ENCODE assay signal across 9 cellular contexts in the genomic region with DNA sequence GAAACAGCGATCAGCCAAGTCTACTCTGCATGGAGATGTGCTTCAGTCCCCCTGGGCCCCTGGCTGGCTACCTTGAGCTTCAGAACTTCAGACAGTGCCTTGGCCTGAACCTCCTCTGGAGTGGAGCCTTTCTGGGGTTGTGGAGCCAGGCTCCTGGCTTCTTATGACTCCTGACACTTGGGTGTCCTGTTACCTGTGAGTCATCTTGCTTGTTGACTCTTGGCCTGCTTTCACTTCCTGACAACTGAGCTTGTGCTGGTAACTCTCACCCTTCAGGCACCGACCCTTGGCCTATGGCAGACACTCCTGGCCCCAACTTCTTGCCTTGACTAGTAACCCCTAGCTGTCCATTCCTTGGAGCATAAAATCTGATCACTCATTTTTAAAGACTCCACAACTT. TPM values are rescaled to one million over a fixed set of nuclear protein-coding genes. Genes with fewer than 3 reads are reported as not detected.
DNase-seq lines count a peak whose midpoint lies in the region; ATAC-seq and TF ChIP-seq lines count a peak whose summit lies in the region.
"Had no signal": no experiment of that assay in that cellular context is flagged by ENCODE, and none has a peak within 500 bp of the region (broad histone marks: within the 10 kb centered on the region; RNA-seq: fewer than 3 reads in every experiment).

No MANE protein-coding gene starts in this region.

- intact Hi-C loops in activated CD4-positive, alpha-beta T cell treated with anti-CD3 and anti-CD28 coated beads for 36 hours (cut with DNase I, micrococcal nuclease), result loop anchor here in 1 of 2 experiments (5.0 kb wide), 1 partner anchor 138 kb away; no protein-coding TSS in a partner anchor
- intact Hi-C loops in esophagus squamous epithelium (cut with DNase I), result no loop called here
- intact Hi-C loops in dorsolateral prefrontal cortex (cut with DNase I), result no loop called here

- 25 to 55% methylated on average over 1 to 2 of the region's 2 CpGs for WGBS in esophagus squamous epithelium, 2 donors

- peak; percentile 41 for DNase-seq in activated CD4-positive, alpha-beta T cell treated with anti-CD3 and anti-CD28 coated beads for 36 hours
- no peak for DNase-seq in activated CD4-positive, alpha-beta T cell treated with anti-CD3 and anti-CD28 coated beads, Interleukin-2, amount 50 U/mL, for 1 hour
- peak; percentile 6 for DNase-seq in NCI-H510A (lab: John Stamatoyannopoulos, UW)
- DNase-seq in fibroblast of the conjunctiva (ENCODE audit: low read depth), result peak; percentile 49
- DNase-seq in SHP77 (lab: John Stamatoyannopoulos, UW), result no peak
- no peak for DNase-seq in esophagus squamous epithelium (lab: John Stamatoyannopoulos, UW)
- DNase-seq in dorsolateral prefrontal cortex, result no peak

- POLR2A ChIA-PET in activated CD4-positive, alpha-beta T cell treated with anti-CD3 and anti-CD28 coated beads for 36 hours (lab: Charles Lee), result no interaction called here

- TF ChIP-seq CTCF in esophagus squamous epithelium (IDR thresholded peaks at IDR 0.05), result no peak
- TF ChIP-seq CTCF in dorsolateral prefrontal cortex (IDR thresholded peaks at IDR 0.05 in 54 of 56, conservative IDR thresholded peaks at IDR 0.05 in 2 of 56; ENCODE audit: low read depth in 1 of 56, partially characterized antibody in 56 of 56), result no peak

- CTCF ChIA-PET in activated CD4-positive, alpha-beta T cell treated with anti-CD3 and anti-CD28 coated beads for 36 hours (lab: Charles Lee), result interaction anchor here (1.3 kb wide), 1 partner anchor 14 kb away, joined by 6 read pairs; no protein-coding TSS in a partner anchor

- no peak overlapping the region for H3K27ac Mint-ChIP-seq in activated CD4-positive, alpha-beta T cell treated with anti-CD3 and anti-CD28 coated beads for 36 hours

- H3K27ac ChIP-seq in esophagus squamous epithelium, result no peak overlapping the region
- no peak overlapping the region for H3K27ac ChIP-seq in dorsolateral prefrontal cortex
- H3K27ac ChIP-seq: BLaER1 had no signal

- H3K9me3 ChIP-seq in esophagus squamous epithelium, result no peaks in the 10 kb centered on the region
- H3K9me3 ChIP-seq: BLaER1 had no signal

- H3K4me1 ChIP-seq in esophagus squamous epithelium, result peaks cover 0 to 5% (median 4%) of the 10 kb centered on the region in 3 donors

- H3K4me3 Mint-ChIP-seq in activated CD4-positive, alpha-beta T cell treated with anti-CD3 and anti-CD28 coated beads for 36 hours, result no peak overlapping the region

- ATAC-seq in activated CD4-positive, alpha-beta T cell treated with anti-CD3 and anti-CD28 coated beads for 36 hours, result peak; percentile 93
- peak; percentile 86 for ATAC-seq in HG02870 (IDR thresholded peaks at IDR 0.05; ENCODE audit: unreplicated experiment)

- no peaks in the 10 kb centered on the region for H3K36me3 ChIP-seq in esophagus squamous epithelium
- H3K36me3 ChIP-seq: BLaER1 had no signal

- H3K4me1 Mint-ChIP-seq in activated CD4-positive, alpha-beta T cell treated with anti-CD3 and anti-CD28 coated beads for 36 hours, result no peaks in the 10 kb centered on the region

- no peaks in the 10 kb centered on the region for H3K36me3 Mint-ChIP-seq in activated CD4-positive, alpha-beta T cell treated with anti-CD3 and anti-CD28 coated beads for 36 hours (ENCODE audit: low read depth)

- peaks cover 4% of the 10 kb centered on the region for H3K9me3 Mint-ChIP-seq in activated CD4-positive, alpha-beta T cell treated with anti-CD3 and anti-CD28 coated beads for 36 hours (ENCODE audit: low read depth)

- peaks cover 2% of the 10 kb centered on the region for H3K27me3 Mint-ChIP-seq in activated CD4-positive, alpha-beta T cell treated with anti-CD3 and anti-CD28 coated beads for 36 hours

- H3K27me3 ChIP-seq in esophagus squamous epithelium, result no peaks in the 10 kb centered on the region
- H3K27me3 ChIP-seq in dorsolateral prefrontal cortex, result no peaks in the 10 kb centered on the region
- H3K27me3 ChIP-seq: BLaER1 had no signal

- no peak for TF ChIP-seq POLR2A in esophagus squamous epithelium (IDR thresholded peaks at IDR 0.05)

- no peak overlapping the region for H3K4me3 ChIP-seq in esophagus squamous epithelium
- H3K4me3 ChIP-seq in dorsolateral prefrontal cortex, result no peak overlapping the region
- H3K4me3 ChIP-seq: BLaER1 had no signal

RNA-seq across cellular contexts. Expression of gene VIT, which starts 46.5 kb away (rescaled TPM):
- total RNA-seq in activated CD4-positive, alpha-beta T cell treated with anti-CD3 and anti-CD28 coated beads for 36 hours, result not detected
- total RNA-seq in esophagus squamous epithelium (10 to 100 TPM in 2 of 4 donors, 1 to 10 TPM in 2; 2.9 to 36.8 (median 10.6) TPM), dorsolateral prefrontal cortex (1 to 10 TPM in 44 of 120 experiments, under 1 TPM in 72, not detected in 4; 0.21 to 2.7 (median 0.91) TPM)

RNA-seq across cellular contexts. Expression of gene FEZ2, which starts 52.1 kb away (rescaled TPM):
- total RNA-seq in activated CD4-positive, alpha-beta T cell treated with anti-CD3 and anti-CD28 coated beads for 36 hours, result 10 to 100 TPM in 1 of 2 experiments, 1 to 10 TPM in 1; 9.1 to 12.2 TPM
- total RNA-seq in esophagus squamous epithelium (10 to 100 TPM in 3 of 4 donors, 1 to 10 TPM in 1; 9.2 to 34.9 (median 26.4) TPM), dorsolateral prefrontal cortex (100 to 1,000 TPM in 9 of 120 experiments, 10 to 100 TPM in 111; 57.1 to 108 (median 87.8) TPM)

Comparison
In these comparisons a context has a peak if more than half of its experiments do, and no peak if none do; other contexts are left out.
1. DNase-seq: peak in activated CD4-positive, alpha-beta T cell treated with anti-CD3 and anti-CD28 coated beads for 36 hours (single experiment), NCI-H510A (single experiment) and fibroblast of the conjunctiva (single experiment); none in activated CD4-positive, alpha-beta T cell treated with anti-CD3 and anti-CD28 coated beads, Interleukin-2, amount 50 U/mL, for 1 hour (single experiment), SHP77 (0 of 2), esophagus squamous epithelium (single experiment) and dorsolateral prefrontal cortex (0 of 10).